ENCODE assay signal across 23 cellular contexts in genomic region chr11:122813176-122813917, GRCh38. TPM values are rescaled to one million over a fixed set of nuclear protein-coding genes. Genes with fewer than 3 reads are reported as not detected.
DNase-seq lines count a peak whose midpoint lies in the region; ATAC-seq and TF ChIP-seq lines count a peak whose summit lies in the region.
"Had no signal": no experiment of that assay in that cellular context is flagged by ENCODE, and none has a peak within 500 bp of the region (broad histone marks: within the 10 kb centered on the region; RNA-seq: fewer than 3 reads in every experiment).

No MANE protein-coding gene starts in this region.

- no peak overlapping the region for H3K4ac ChIP-seq in H9 (ENCODE audit: low read depth, low read length)

- peaks cover 2 to 9% (median 6%) of the 10 kb centered on the region in 3 experiments; a peak in 4 of 7 replicates for H3K36me3 Mint-ChIP-seq in H9 (ENCODE audit: insufficient read depth in 1 of 3, low read depth in 3 of 3)
- H3K36me3 Mint-ChIP-seq in neural progenitor cell, result no peaks in the 10 kb centered on the region

- no peak overlapping the region for H3T11ph ChIP-seq in H9 (ENCODE audit: low read length)

- peaks cover 6% of the 10 kb centered on the region for H3K4me1 ChIP-seq in H9 (ENCODE audit: insufficient read depth, low read length)
- no peaks in the 10 kb centered on the region for H3K4me1 ChIP-seq in NT2/D1 (ENCODE audit: insufficient read depth, insufficient read length)
- H3K4me1 ChIP-seq in neural progenitor cell, result peaks cover 26% of the 10 kb centered on the region
- H3K4me1 ChIP-seq: BE2C had no signal

- H2AK5ac ChIP-seq in H9 (ENCODE audit: insufficient read length, low read length), result no peak overlapping the region

- peak overlapping the region; percentile 96 for H3K27ac ChIP-seq in H9 (ENCODE audit: insufficient read length, low read depth, low read length)
- peak overlapping the region; percentile 88 for H3K27ac ChIP-seq in epithelial cell of prostate
- H3K27ac ChIP-seq in neural progenitor cell, result peak overlapping the region; percentile 2
- H3K27ac ChIP-seq: HL-60 had no signal

- no peak overlapping the region for H2BK120ac ChIP-seq in H9 (ENCODE audit: low read depth, low read length, poor library complexity, severe bottlenecking)

- H3K23me2 ChIP-seq in H9 (ENCODE audit: insufficient read length, low read depth, low read length, poor library complexity, severe bottlenecking), result peaks cover 5% of the 10 kb centered on the region

- H3K27me3 ChIP-seq in H9 (ENCODE audit: insufficient read depth, low read length), result no peaks in the 10 kb centered on the region
- H3K27me3 ChIP-seq in NT2/D1 (ENCODE audit: insufficient read depth, insufficient read length), result no peaks in the 10 kb centered on the region
- no peaks in the 10 kb centered on the region for H3K27me3 ChIP-seq in neural progenitor cell
- H3K27me3 ChIP-seq: BE2C had no signal

- H3K4me3 ChIP-seq in NT2/D1 (ENCODE audit: insufficient read length, low read depth), result no peak overlapping the region
- peak overlapping the region; percentile 31 for H3K4me3 ChIP-seq in neural progenitor cell

- peak overlapping the region; percentile 0 to 59 (median 42); a peak in 6 of 7 replicates for H3K27ac Mint-ChIP-seq in H9
- no peak overlapping the region for H3K27ac Mint-ChIP-seq in neural progenitor cell

- H3K56ac ChIP-seq in H9 (ENCODE audit: insufficient read length, low read depth, low read length), result no peak overlapping the region

- H3K18ac ChIP-seq in H9 (ENCODE audit: insufficient read length, low read depth, low read length), result no peak overlapping the region

- H3K36me3 ChIP-seq in NT2/D1 (ENCODE audit: insufficient read depth, insufficient read length, low read length) (peaks cover 7% of the 10 kb centered on the region), neural progenitor cell (no peaks in the 10 kb centered on the region)
- H3K36me3 ChIP-seq: BE2C had no signal

- H4K20me1 ChIP-seq in H9 (ENCODE audit: control insufficient read depth, insufficient read depth, insufficient read length), result no peaks in the 10 kb centered on the region
- no peaks in the 10 kb centered on the region for H4K20me1 ChIP-seq in neural progenitor cell (ENCODE audit: low read depth)

- peak overlapping the region; percentile 48 for H3K9ac ChIP-seq in H9 (ENCODE audit: extremely low read depth, insufficient read length, low read length)
- H3K9ac ChIP-seq in NT2/D1 (ENCODE audit: insufficient read length, low read depth), result no peak overlapping the region
- no peak overlapping the region for H3K9ac ChIP-seq in neural progenitor cell

- no peaks in the 10 kb centered on the region for H3K79me2 ChIP-seq in H9 (ENCODE audit: insufficient read depth, low read length)
- H3K79me2 ChIP-seq in neural progenitor cell (ENCODE audit: low read depth), result no peaks in the 10 kb centered on the region

- no CpG with 5 or more reads among the region's 8 CpGs for WGBS in H9 (ENCODE audit: extremely low coverage, insufficient read length, low lambda C conversion rate)

- no peaks in the 10 kb centered on the region for H3K27me3 Mint-ChIP-seq in H9 (ENCODE audit: low read depth)
- H3K27me3 Mint-ChIP-seq in neural progenitor cell (ENCODE audit: insufficient read depth, low read depth), result no peaks in the 10 kb centered on the region
- H3K27me3 Mint-ChIP-seq: CD4-positive, CD25-positive, alpha-beta regulatory T cell; IgD-negative memory B cell had no signal

- H3K4me1 Mint-ChIP-seq in H9, result peaks cover 38 to 46% of the 10 kb centered on the region in 2 experiments
- peaks cover 24% of the 10 kb centered on the region for H3K4me1 Mint-ChIP-seq in neural progenitor cell

- peak overlapping the region; percentile 44 for H2BK5ac ChIP-seq in H9 (ENCODE audit: insufficient read length, low read length)

- no peak overlapping the region; the same call in 1 of the 2 replicates for H3K14ac ChIP-seq in H9 (ENCODE audit: insufficient read depth, low read length)

- no peak overlapping the region for H4K8ac ChIP-seq in H9 (replicated peaks; ENCODE audit: insufficient read length, low read depth, low read length)

- H3K23ac ChIP-seq in H9 (ENCODE audit: insufficient read length, low read depth, low read length), result no peak overlapping the region

- H4K5ac ChIP-seq in H9 (ENCODE audit: insufficient read length, low read depth, low read length), result no peak overlapping the region

- intact Hi-C loops in Right ventricle myocardium inferior (cut with DNase I), result no loop called here

- peaks cover 20% of the 10 kb centered on the region for H3F3A ChIP-seq in neural progenitor cell (ENCODE audit: low read depth)

- DNase-seq in H9 (no peak), NT2/D1 (ENCODE audit: low read depth, low spot score) (peak; percentile 58), epithelial cell of prostate (ENCODE audit: low read depth, low spot score) (no peak), neural progenitor cell (ENCODE audit: low spot score) (peak; percentile 78), left lobe of liver (ENCODE audit: low spot score) (no peak), Right ventricle myocardium inferior (ENCODE audit: missing footprints) (no peak), GM19240 (ENCODE audit: insufficient read length, low spot score) (no peak), occipital lobe (lab: John Stamatoyannopoulos, UW) (no peak)
- DNase-seq: BE2C; CD4-positive, CD25-positive, alpha-beta regulatory T cell; DMS79; MV-4-11; NCI-H1105 treated with DMSO at 0.1 percent for 48 hours; NCI-H2029 treated with DMSO at 0.1 percent for 48 hours; NCI-H2171; NCI-H524 treated with DMSO at 0.1 percent for 48 hours; OCI-M1; Right ventricle myocardium superior had no signal

- peak overlapping the region; percentile 51 for H2BK20ac ChIP-seq in H9 (ENCODE audit: low read depth, low read length, poor library complexity, severe bottlenecking)

- ATAC-seq in left lobe of liver, result no peak
- ATAC-seq in Right ventricle myocardium inferior, result no peak

- H3K4me3 Mint-ChIP-seq in H9 (peak overlapping the region; percentile 7 to 38), neural progenitor cell (no peak overlapping the region)
- H3K4me3 Mint-ChIP-seq: CD4-positive, CD25-positive, alpha-beta regulatory T cell; IgD-negative memory B cell had no signal

- TF ChIP-seq CTCF in H9 (conservative IDR thresholded peaks at IDR 0.05) (no peak), neural progenitor cell (IDR thresholded peaks at IDR 0.05) (no peak)

- no peak overlapping the region for H2BK12ac ChIP-seq in H9 (ENCODE audit: insufficient read length, low read depth, low read length)

- H3K9me3 Mint-ChIP-seq in H9, result peaks cover 2 to 5% of the 10 kb centered on the region in 2 experiments; a peak in 3 of 5 replicates
- H3K9me3 Mint-ChIP-seq in neural progenitor cell, result peaks cover 4% of the 10 kb centered on the region

- H3K79me1 ChIP-seq in H9 (ENCODE audit: insufficient read depth, low read depth, low read length, poor library complexity, severe bottlenecking), result no peaks in the 10 kb centered on the region

- peak overlapping the region; percentile 95 for H2AFZ ChIP-seq in H9 (ENCODE audit: low read length)
- peak overlapping the region; percentile 41 for H2AFZ ChIP-seq in neural progenitor cell (replicated peaks)

- no peak overlapping the region for H4K91ac ChIP-seq in H9 (ENCODE audit: insufficient read length, low read depth, low read length)

- H3K4me2 ChIP-seq in H9 (ENCODE audit: insufficient read depth, insufficient read length, low read length) (peak overlapping the region; percentile 60), neural progenitor cell (peak overlapping the region; percentile 73)

- H3K9me3 ChIP-seq in H9 (ENCODE audit: control insufficient read depth, low read depth, low read length) (no peaks in the 10 kb centered on the region), NT2/D1 (ENCODE audit: insufficient read depth, low read length) (peaks cover 3% of the 10 kb centered on the region; the same call in 1 of the 2 replicates), neural progenitor cell (ENCODE audit: low read depth) (no peaks in the 10 kb centered on the region)
- H3K9me3 ChIP-seq: BE2C had no signal

- H2BK15ac ChIP-seq in H9 (ENCODE audit: low read depth, low read length), result no peak overlapping the region

RNA-seq across cellular contexts. Expression of gene CRTAM, which starts 25.0 kb away (rescaled TPM):
- total RNA-seq in H9 (2021), result not detected in 2 replicates
- not detected in 2 replicates for total RNA-seq in neural progenitor cell (ENCODE audit: low replicate concordance)
- total RNA-seq in left lobe of liver, result not detected
- 0.11 TPM for total RNA-seq in Right ventricle myocardium inferior
- 0.47 TPM for total RNA-seq in occipital lobe
- total RNA-seq: A673, H4, HT-29 had no signal

Comparison
In these comparisons a context has a peak if more than half of its experiments do, and no peak if none do; other contexts are left out.
1. DNase-seq: peak in NT2/D1 (single experiment) and neural progenitor cell (single experiment); none in H9 (single experiment), epithelial cell of prostate (single experiment), left lobe of liver (single experiment), Right ventricle myocardium inferior (single experiment), GM19240 (single experiment) and occipital lobe (single experiment).
2. H3K27ac ChIP-seq: peak in every context shown above with its lines; median percentile 96 in H9; 88 in epithelial cell of prostate; 2 in neural progenitor cell.